In the genomic region with DNA sequence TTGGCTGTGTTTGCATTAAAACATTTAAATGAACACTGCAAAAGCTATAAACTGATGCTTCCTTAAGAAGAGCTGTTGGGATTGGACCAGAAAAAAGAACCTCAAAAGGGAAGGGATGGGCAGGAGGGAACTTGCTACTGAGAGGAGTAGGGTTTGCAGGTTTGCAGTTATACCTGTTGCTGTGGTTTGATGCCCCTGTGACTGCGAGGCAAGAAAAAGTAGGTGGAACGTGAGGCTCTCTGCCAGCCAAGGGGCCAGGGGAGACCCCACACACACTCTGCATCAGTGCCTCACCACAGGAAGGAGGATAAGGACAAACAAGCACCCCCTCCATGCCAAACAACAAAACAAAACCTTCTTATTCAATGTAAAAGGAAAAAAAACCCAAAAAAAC, we compare ENCODE assay signal across 1 cellular context.
TF ChIP-seq lines count a peak whose summit lies in the region.

No MANE protein-coding gene starts in this region.

TF ChIP-seq in WTC11, 78 proteins besides CTCF, POLR2A, EP300 and RAD21 (continued from another document):
- TF ChIP-seq, protein P1, sequence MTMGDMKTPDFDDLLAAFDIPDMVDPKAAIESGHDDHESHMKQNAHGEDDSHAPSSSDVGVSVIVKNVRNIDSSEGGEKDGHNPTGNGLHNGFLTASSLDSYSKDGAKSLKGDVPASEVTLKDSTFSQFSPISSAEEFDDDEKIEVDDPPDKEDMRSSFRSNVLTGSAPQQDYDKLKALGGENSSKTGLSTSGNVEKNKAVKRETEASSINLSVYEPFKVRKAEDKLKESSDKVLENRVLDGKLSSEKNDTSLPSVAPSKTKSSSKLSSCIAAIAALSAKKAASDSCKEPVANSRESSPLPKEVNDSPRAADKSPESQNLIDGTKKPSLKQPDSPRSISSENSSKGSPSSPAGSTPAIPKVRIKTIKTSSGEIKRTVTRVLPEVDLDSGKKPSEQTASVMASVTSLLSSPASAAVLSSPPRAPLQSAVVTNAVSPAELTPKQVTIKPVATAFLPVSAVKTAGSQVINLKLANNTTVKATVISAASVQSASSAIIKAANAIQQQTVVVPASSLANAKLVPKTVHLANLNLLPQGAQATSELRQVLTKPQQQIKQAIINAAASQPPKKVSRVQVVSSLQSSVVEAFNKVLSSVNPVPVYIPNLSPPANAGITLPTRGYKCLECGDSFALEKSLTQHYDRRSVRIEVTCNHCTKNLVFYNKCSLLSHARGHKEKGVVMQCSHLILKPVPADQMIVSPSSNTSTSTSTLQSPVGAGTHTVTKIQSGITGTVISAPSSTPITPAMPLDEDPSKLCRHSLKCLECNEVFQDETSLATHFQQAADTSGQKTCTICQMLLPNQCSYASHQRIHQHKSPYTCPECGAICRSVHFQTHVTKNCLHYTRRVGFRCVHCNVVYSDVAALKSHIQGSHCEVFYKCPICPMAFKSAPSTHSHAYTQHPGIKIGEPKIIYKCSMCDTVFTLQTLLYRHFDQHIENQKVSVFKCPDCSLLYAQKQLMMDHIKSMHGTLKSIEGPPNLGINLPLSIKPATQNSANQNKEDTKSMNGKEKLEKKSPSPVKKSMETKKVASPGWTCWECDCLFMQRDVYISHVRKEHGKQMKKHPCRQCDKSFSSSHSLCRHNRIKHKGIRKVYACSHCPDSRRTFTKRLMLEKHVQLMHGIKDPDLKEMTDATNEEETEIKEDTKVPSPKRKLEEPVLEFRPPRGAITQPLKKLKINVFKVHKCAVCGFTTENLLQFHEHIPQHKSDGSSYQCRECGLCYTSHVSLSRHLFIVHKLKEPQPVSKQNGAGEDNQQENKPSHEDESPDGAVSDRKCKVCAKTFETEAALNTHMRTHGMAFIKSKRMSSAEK (CRISPR knock-in tag; IDR thresholded peaks at IDR 0.05; ENCODE audit: borderline replicate concordance): no peak
